ENCODE assay signal across 15 cellular contexts in genomic region chr19:3766520-3766919, GRCh38. TPM values are rescaled to one million over a fixed set of nuclear protein-coding genes. Genes with fewer than 3 reads are reported as not detected.
DNase-seq lines count a peak whose midpoint lies in the region; ATAC-seq lines count a peak whose summit lies in the region.
"Had no signal": no experiment of that assay in that cellular context is flagged by ENCODE, and none has a peak within 500 bp of the region (broad histone marks: within the 10 kb centered on the region; RNA-seq: fewer than 3 reads in every experiment).

No MANE protein-coding gene starts in this region.

- H3K4me1 Mint-ChIP-seq in activated T-cell treated with anti-CD3 and anti-CD28 coated beads, Interleukin-2, amount 50 U/mL, for 24 hours (ENCODE audit: low read depth) = peaks cover 21% of the 10 kb centered on the region
- peaks cover 14 to 22% of the 10 kb centered on the region in 2 donors for H3K4me1 Mint-ChIP-seq in stimulated activated naive B cell treated with anti-CD40 and anti-IgM and Interleukin-4, amounts not matched to agents 10 μg/mL and 1 μg/mL and 100 μg/mL, for 72 hours

- H3K9me3 Mint-ChIP-seq in activated T-cell treated with anti-CD3 and anti-CD28 coated beads, Interleukin-2, amount 50 U/mL, for 24 hours = no peaks in the 10 kb centered on the region
- no peaks in the 10 kb centered on the region for H3K9me3 Mint-ChIP-seq in activated naive CD4-positive, alpha-beta T cell treated with anti-CD3 and anti-CD28 coated beads, Interleukin-2, amount 50 U/mL, for 72 hours
- H3K9me3 Mint-ChIP-seq in stimulated activated naive B cell treated with anti-CD40 and anti-IgM and Interleukin-4, amounts not matched to agents 10 μg/mL and 1 μg/mL and 100 μg/mL, for 72 hours = peaks cover 0 to 2% of the 10 kb centered on the region in 2 donors

- H3K4me3 Mint-ChIP-seq in activated T-cell treated with anti-CD3 and anti-CD28 coated beads, Interleukin-2, amount 50 U/mL, for 24 hours = peak overlapping the region; percentile 29
- no peak overlapping the region for H3K4me3 Mint-ChIP-seq in stimulated activated naive B cell treated with anti-CD40 and anti-IgM and Interleukin-4, amounts not matched to agents 10 μg/mL and 1 μg/mL and 100 μg/mL, for 72 hours

- H3K36me3 Mint-ChIP-seq in activated T-cell treated with anti-CD3 and anti-CD28 coated beads, Interleukin-2, amount 50 U/mL, for 24 hours (ENCODE audit: low read depth) = peaks cover 41% of the 10 kb centered on the region
- peaks cover 0 to 6% of the 10 kb centered on the region in 2 donors for H3K36me3 Mint-ChIP-seq in activated naive CD4-positive, alpha-beta T cell treated with anti-CD3 and anti-CD28 coated beads, Interleukin-2, amount 50 U/mL, for 72 hours
- peaks cover 34 to 39% of the 10 kb centered on the region in 2 donors for H3K36me3 Mint-ChIP-seq in stimulated activated naive B cell treated with anti-CD40 and anti-IgM and Interleukin-4, amounts not matched to agents 10 μg/mL and 1 μg/mL and 100 μg/mL, for 72 hours

- no peak for DNase-seq in activated T-cell treated with anti-CD3 and anti-CD28 coated beads, Interleukin-2, amount 50 U/mL, for 24 hours
- DNase-seq in activated T-cell treated with anti-CD3 and anti-CD28 coated beads for 4 hours (no peak), GDM1 (lab: John Stamatoyannopoulos, UW) (no peak)
- DNase-seq in activated naive CD4-positive, alpha-beta T cell treated with anti-CD3 and anti-CD28 coated beads, Interleukin-2, amount 50 U/mL, for 72 hours (ENCODE audit: low spot score in 2 of 2) = no peak
- DNase-seq in stimulated activated naive B cell treated with anti-CD40 and anti-IgM and Interleukin-4, amounts not matched to agents 10 μg/mL and 1 μg/mL and 100 μg/mL, for 72 hours = no peak
- DNase-seq in activated effector memory CD4-positive, alpha-beta T cell treated with anti-CD3 and anti-CD28 coated beads, Interleukin-2, amount 50 U/mL, for 16 hours = no peak
- DNase-seq: anterior cingulate cortex; Calu3; NCI-H1694; NCI-H446; ovary; stimulated activated naive CD4-positive, alpha-beta T cell had no signal

- peak overlapping the region; percentile 82 for H3K27ac Mint-ChIP-seq in activated T-cell treated with anti-CD3 and anti-CD28 coated beads, Interleukin-2, amount 50 U/mL, for 24 hours
- peak overlapping the region; percentile 85 to 88 for H3K27ac Mint-ChIP-seq in activated naive CD4-positive, alpha-beta T cell treated with anti-CD3 and anti-CD28 coated beads, Interleukin-2, amount 50 U/mL, for 72 hours
- H3K27ac Mint-ChIP-seq in stimulated activated naive B cell treated with anti-CD40 and anti-IgM and Interleukin-4, amounts not matched to agents 10 μg/mL and 1 μg/mL and 100 μg/mL, for 72 hours = peak overlapping the region; percentile 47

- no peak for ATAC-seq in activated naive CD4-positive, alpha-beta T cell treated with anti-CD3 and anti-CD28 coated beads, Interleukin-2, amount 50 U/mL, for 72 hours
- ATAC-seq in stimulated activated naive B cell treated with anti-CD40 and anti-IgM and Interleukin-4, amounts not matched to agents 10 μg/mL and 1 μg/mL and 100 μg/mL, for 72 hours (replicated peaks) = no peak

- H3K27me3 Mint-ChIP-seq in activated T-cell treated with anti-CD3 and anti-CD28 coated beads, Interleukin-2, amount 50 U/mL, for 24 hours = peaks cover 2% of the 10 kb centered on the region
- H3K27me3 Mint-ChIP-seq in stimulated activated naive B cell treated with anti-CD40 and anti-IgM and Interleukin-4, amounts not matched to agents 10 μg/mL and 1 μg/mL and 100 μg/mL, for 72 hours = no peaks in the 10 kb centered on the region

RNA-seq across cellular contexts. Expression of gene MRPL54, which starts 4.0 kb away (rescaled TPM):
- total RNA-seq in activated naive CD4-positive, alpha-beta T cell treated with anti-CD3 and anti-CD28 coated beads, Interleukin-2, amount 50 U/mL, for 72 hours = 10 to 100 TPM; 15.7 to 68.7 TPM

RNA-seq across cellular contexts. Expression of gene APBA3, which starts 5.0 kb away (rescaled TPM):
- total RNA-seq in activated naive CD4-positive, alpha-beta T cell treated with anti-CD3 and anti-CD28 coated beads, Interleukin-2, amount 50 U/mL, for 72 hours = 10 to 100 TPM; 44.6 to 61.7 TPM

RNA-seq across cellular contexts. Expression of gene RAX2, which starts 5.5 kb away (rescaled TPM):
- total RNA-seq in activated naive CD4-positive, alpha-beta T cell treated with anti-CD3 and anti-CD28 coated beads, Interleukin-2, amount 50 U/mL, for 72 hours = not detected
- total RNA-seq: Calu3, LHCN-M2, OCI-LY7, SJSA1 had no signal

RNA-seq across cellular contexts. Expression of gene MATK, which starts 19.7 kb away (rescaled TPM):
- total RNA-seq in activated naive CD4-positive, alpha-beta T cell treated with anti-CD3 and anti-CD28 coated beads, Interleukin-2, amount 50 U/mL, for 72 hours = 10 to 100 TPM in 1 of 2 donors, 1 to 10 TPM in 1; 7.4 to 27.8 TPM
- total RNA-seq: Calu3, LHCN-M2, OCI-LY7, SJSA1 had no signal

RNA-seq across cellular contexts. Expression of gene TJP3, which starts 58.3 kb away (rescaled TPM):
- 1 to 10 TPM; 2.6 to 6.3 TPM for total RNA-seq in activated naive CD4-positive, alpha-beta T cell treated with anti-CD3 and anti-CD28 coated beads, Interleukin-2, amount 50 U/mL, for 72 hours
- total RNA-seq: LHCN-M2, SJSA1 had no signal
